ENCODE assay signal across 1 cellular context in the genomic region with DNA sequence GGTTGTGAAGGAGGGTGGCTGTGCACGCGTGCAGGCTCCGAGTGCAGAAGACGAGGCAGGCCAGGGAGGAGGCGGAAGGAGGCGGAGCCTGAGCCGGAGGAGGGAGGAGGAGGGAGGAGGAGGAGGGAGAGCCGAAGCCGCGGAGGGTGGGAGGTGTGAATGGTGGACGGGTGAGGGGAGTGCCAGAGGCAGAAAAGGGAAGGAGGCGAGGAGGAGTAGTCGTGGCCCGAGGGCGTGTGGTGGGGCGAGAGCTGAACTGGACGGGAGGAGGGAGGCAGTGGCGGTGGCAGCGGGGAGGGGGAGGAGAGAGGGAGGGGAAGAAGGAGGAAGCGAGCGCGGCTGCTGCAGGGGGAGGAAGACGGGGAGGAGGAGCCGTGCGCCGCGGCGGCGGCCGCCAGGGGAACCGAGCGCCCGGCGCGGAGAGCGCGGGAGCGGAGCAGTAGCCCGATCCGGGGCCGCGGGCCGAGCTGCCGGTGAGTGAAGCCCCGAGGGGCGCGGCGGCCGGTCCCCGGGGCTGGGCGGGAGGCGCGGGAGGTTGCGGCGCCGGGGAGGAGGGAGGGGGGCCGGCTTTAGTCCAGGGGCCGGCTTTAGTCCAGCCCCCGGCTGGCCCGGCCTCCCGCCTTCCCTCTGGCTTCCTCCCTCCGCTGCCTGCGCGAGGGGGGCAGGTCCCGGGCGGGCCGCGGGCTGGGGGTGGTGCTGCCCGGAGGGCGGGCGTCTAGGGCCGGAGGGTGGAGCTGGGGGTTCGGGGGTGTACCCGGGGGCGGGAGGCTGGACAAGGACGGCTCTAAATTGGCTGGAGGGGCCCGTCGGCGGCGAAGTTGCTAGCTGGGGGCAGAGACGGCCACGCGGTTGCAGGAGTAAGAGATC.
TF ChIP-seq lines count a peak whose summit lies in the region.

Gene TMEM164, plus strand, starts transcription at position 815 of the 867 bp plus-strand sequence. CDS start 661 bp downstream, outside the sequence.

TF ChIP-seq in HEK293, 187 proteins besides CTCF, POLR2A, EP300 and RAD21 (continued from another document and continues in another):
- no peak for TF ChIP-seq ZBTB10 (tag by site-specific recombination; IDR thresholded peaks at IDR 0.05)
- TF ChIP-seq ZXDB (tag by site-specific recombination; IDR thresholded peaks at IDR 0.05) = peak; percentile 50; the same call in 1 of the 2 replicates
- no peak; the same call in 1 of the 2 replicates for TF ChIP-seq GLIS2 (tag by site-specific recombination; IDR thresholded peaks at IDR 0.05)
- no peak for TF ChIP-seq ZNF221 (tag by site-specific recombination; IDR thresholded peaks at IDR 0.05; ENCODE audit: borderline replicate concordance)
- no peak for TF ChIP-seq ZNF132 (tag by site-specific recombination; IDR thresholded peaks at IDR 0.05; ENCODE audit: borderline replicate concordance)
- TF ChIP-seq ZNF510 (tag by site-specific recombination; IDR thresholded peaks at IDR 0.05; ENCODE audit: insufficient replicate concordance) = no peak
- TF ChIP-seq ZNF580 (tag by site-specific recombination; IDR thresholded peaks at IDR 0.05) = no peak
- TF ChIP-seq, protein P1, sequence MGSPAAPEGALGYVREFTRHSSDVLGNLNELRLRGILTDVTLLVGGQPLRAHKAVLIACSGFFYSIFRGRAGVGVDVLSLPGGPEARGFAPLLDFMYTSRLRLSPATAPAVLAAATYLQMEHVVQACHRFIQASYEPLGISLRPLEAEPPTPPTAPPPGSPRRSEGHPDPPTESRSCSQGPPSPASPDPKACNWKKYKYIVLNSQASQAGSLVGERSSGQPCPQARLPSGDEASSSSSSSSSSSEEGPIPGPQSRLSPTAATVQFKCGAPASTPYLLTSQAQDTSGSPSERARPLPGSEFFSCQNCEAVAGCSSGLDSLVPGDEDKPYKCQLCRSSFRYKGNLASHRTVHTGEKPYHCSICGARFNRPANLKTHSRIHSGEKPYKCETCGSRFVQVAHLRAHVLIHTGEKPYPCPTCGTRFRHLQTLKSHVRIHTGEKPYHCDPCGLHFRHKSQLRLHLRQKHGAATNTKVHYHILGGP (tag by site-specific recombination; IDR thresholded peaks at IDR 0.05) = no peak
- TF ChIP-seq ZNF26 (tag by site-specific recombination; IDR thresholded peaks at IDR 0.05) = no peak
- peak; percentile 65; the same call in 1 of the 2 replicates for TF ChIP-seq ZSCAN16 (tag by site-specific recombination; IDR thresholded peaks at IDR 0.05)
- TF ChIP-seq, protein P2, sequence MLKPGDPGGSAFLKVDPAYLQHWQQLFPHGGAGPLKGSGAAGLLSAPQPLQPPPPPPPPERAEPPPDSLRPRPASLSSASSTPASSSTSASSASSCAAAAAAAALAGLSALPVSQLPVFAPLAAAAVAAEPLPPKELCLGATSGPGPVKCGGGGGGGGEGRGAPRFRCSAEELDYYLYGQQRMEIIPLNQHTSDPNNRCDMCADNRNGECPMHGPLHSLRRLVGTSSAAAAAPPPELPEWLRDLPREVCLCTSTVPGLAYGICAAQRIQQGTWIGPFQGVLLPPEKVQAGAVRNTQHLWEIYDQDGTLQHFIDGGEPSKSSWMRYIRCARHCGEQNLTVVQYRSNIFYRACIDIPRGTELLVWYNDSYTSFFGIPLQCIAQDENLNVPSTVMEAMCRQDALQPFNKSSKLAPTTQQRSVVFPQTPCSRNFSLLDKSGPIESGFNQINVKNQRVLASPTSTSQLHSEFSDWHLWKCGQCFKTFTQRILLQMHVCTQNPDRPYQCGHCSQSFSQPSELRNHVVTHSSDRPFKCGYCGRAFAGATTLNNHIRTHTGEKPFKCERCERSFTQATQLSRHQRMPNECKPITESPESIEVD (tag by site-specific recombination; IDR thresholded peaks at IDR 0.05) = no peak
- no peak for TF ChIP-seq ZNF473 (tag by site-specific recombination; IDR thresholded peaks at IDR 0.05)
- no peak; the same call in 1 of the 2 replicates for TF ChIP-seq ZBTB7A (tag by site-specific recombination; IDR thresholded peaks at IDR 0.05; ENCODE audit: low read depth)
- TF ChIP-seq BCL11B (tag by site-specific recombination; IDR thresholded peaks at IDR 0.05; ENCODE audit: low read depth) = 0 out of 2 replicates have a peak, but pooled peaks have one; percentile 54
- TF ChIP-seq GFI1B (tag by site-specific recombination; IDR thresholded peaks at IDR 0.05) = no peak
- no peak for TF ChIP-seq ZNF19 (tag by site-specific recombination; IDR thresholded peaks at IDR 0.05; ENCODE audit: low read depth)
- no peak for TF ChIP-seq ZNF837 (tag by site-specific recombination; IDR thresholded peaks at IDR 0.05)
- TF ChIP-seq ZFP37 (tag by site-specific recombination; IDR thresholded peaks at IDR 0.05) = no peak
- no peak for TF ChIP-seq SCRT1 (tag by site-specific recombination; IDR thresholded peaks at IDR 0.05; ENCODE audit: borderline replicate concordance)
- no peak for TF ChIP-seq ZNF146 (tag by site-specific recombination; IDR thresholded peaks at IDR 0.05)
- no peak for TF ChIP-seq ZNF394 (tag by site-specific recombination; IDR thresholded peaks at IDR 0.05; ENCODE audit: borderline replicate concordance)
- no peak for TF ChIP-seq ZNF211 (tag by site-specific recombination; IDR thresholded peaks at IDR 0.05; ENCODE audit: low read depth)
- no peak for TF ChIP-seq ZNF2 (tag by site-specific recombination; IDR thresholded peaks at IDR 0.05)
- no peak for TF ChIP-seq ZSCAN5A (tag by site-specific recombination; IDR thresholded peaks at IDR 0.05)
- no peak for TF ChIP-seq ZNF354C (tag by site-specific recombination; IDR thresholded peaks at IDR 0.05; ENCODE audit: borderline replicate concordance, low read depth)
- TF ChIP-seq YY1 (tag by site-specific recombination; IDR thresholded peaks at IDR 0.05) = no peak; the same call in 1 of the 2 replicates
- peak; percentile 43; the same call in 1 of the 2 replicates for TF ChIP-seq ZNF76 (tag by site-specific recombination; IDR thresholded peaks at IDR 0.05; ENCODE audit: borderline replicate concordance, low read depth)
- TF ChIP-seq, protein P3, sequence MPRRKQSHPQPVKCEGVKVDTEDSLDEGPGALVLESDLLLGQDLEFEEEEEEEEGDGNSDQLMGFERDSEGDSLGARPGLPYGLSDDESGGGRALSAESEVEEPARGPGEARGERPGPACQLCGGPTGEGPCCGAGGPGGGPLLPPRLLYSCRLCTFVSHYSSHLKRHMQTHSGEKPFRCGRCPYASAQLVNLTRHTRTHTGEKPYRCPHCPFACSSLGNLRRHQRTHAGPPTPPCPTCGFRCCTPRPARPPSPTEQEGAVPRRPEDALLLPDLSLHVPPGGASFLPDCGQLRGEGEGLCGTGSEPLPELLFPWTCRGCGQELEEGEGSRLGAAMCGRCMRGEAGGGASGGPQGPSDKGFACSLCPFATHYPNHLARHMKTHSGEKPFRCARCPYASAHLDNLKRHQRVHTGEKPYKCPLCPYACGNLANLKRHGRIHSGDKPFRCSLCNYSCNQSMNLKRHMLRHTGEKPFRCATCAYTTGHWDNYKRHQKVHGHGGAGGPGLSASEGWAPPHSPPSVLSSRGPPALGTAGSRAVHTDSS (tag by site-specific recombination; IDR thresholded peaks at IDR 0.05) = peak; percentile 71
- TF ChIP-seq ZFP69B (tag by site-specific recombination; IDR thresholded peaks at IDR 0.05) = no peak
- TF ChIP-seq SP3 (tag by site-specific recombination; IDR thresholded peaks at IDR 0.05) = peak; percentile 92
- TF ChIP-seq, protein P4, sequence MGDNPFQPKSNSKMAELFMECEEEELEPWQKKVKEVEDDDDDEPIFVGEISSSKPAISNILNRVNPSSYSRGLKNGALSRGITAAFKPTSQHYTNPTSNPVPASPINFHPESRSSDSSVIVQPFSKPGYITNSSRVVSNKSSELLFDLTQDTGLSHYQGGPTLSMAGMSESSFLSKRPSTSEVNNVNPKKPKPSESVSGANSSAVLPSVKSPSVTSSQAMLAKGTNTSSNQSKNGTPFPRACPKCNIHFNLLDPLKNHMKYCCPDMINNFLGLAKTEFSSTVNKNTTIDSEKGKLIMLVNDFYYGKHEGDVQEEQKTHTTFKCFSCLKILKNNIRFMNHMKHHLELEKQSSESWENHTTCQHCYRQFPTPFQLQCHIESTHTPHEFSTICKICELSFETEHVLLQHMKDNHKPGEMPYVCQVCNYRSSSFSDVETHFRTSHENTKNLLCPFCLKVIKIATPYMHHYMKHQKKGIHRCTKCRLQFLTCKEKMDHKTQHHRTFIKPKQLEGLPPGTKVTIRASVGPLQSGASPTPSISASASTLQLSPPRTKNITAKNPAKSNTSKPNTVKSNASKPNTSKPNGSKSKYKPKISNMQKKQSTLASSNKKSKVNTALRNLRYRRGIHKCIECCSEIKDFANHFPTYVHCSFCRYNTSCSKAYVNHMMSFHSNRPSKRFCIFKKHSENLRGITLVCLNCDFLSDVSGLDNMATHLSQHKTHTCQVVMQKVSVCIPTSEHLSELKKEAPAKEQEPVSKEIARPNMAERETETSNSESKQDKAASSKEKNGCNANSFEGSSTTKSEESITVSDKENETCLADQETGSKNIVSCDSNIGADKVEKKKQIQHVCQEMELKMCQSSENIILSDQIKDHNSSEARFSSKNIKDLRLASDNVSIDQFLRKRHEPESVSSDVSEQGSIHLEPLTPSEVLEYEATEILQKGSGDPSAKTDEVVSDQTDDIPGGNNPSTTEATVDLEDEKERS (tag by site-specific recombination; IDR thresholded peaks at IDR 0.05) = no peak
- peak; percentile 84 for TF ChIP-seq KLF8 (tag by site-specific recombination; IDR thresholded peaks at IDR 0.05)
- TF ChIP-seq KLF1 (tag by site-specific recombination; IDR thresholded peaks at IDR 0.05) = 0 out of 2 replicates have a peak, but pooled peaks have one; percentile 28
- TF ChIP-seq ZSCAN23 (tag by site-specific recombination; IDR thresholded peaks at IDR 0.05) = peak; percentile 48; the same call in 1 of the 2 replicates
- no peak for TF ChIP-seq ZNF114 (tag by site-specific recombination; IDR thresholded peaks at IDR 0.05)
- TF ChIP-seq ZNF239 (tag by site-specific recombination; IDR thresholded peaks at IDR 0.05) = 0 out of 2 replicates have a peak, but pooled peaks have one; percentile 30
- no peak for TF ChIP-seq ZNF514 (tag by site-specific recombination; IDR thresholded peaks at IDR 0.05)
- TF ChIP-seq ZNF341 (tag by site-specific recombination; IDR thresholded peaks at IDR 0.05; ENCODE audit: low read depth) = peak; percentile 88
- TF ChIP-seq TCF7L2 (IDR thresholded peaks at IDR 0.05; ENCODE audit: borderline replicate concordance, low read depth, low read length) = no peak
- peak; percentile 68; the same call in 1 of the 2 replicates for TF ChIP-seq KLF10 (tag by site-specific recombination; IDR thresholded peaks at IDR 0.05)
- peak; percentile 65 for TF ChIP-seq KLF9 (tag by site-specific recombination; IDR thresholded peaks at IDR 0.05; ENCODE audit: low read depth)
- TF ChIP-seq ZNF157 (tag by site-specific recombination; IDR thresholded peaks at IDR 0.05) = no peak
- TF ChIP-seq ZNF843 (tag by site-specific recombination; IDR thresholded peaks at IDR 0.05) = no peak; the same call in 1 of the 2 replicates
- no peak for TF ChIP-seq ZNF600 (tag by site-specific recombination; IDR thresholded peaks at IDR 0.05)
- TF ChIP-seq, protein P5, sequence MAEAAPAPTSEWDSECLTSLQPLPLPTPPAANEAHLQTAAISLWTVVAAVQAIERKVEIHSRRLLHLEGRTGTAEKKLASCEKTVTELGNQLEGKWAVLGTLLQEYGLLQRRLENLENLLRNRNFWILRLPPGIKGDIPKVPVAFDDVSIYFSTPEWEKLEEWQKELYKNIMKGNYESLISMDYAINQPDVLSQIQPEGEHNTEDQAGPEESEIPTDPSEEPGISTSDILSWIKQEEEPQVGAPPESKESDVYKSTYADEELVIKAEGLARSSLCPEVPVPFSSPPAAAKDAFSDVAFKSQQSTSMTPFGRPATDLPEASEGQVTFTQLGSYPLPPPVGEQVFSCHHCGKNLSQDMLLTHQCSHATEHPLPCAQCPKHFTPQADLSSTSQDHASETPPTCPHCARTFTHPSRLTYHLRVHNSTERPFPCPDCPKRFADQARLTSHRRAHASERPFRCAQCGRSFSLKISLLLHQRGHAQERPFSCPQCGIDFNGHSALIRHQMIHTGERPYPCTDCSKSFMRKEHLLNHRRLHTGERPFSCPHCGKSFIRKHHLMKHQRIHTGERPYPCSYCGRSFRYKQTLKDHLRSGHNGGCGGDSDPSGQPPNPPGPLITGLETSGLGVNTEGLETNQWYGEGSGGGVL (tag by site-specific recombination; IDR thresholded peaks at IDR 0.05) = peak; percentile 98
- TF ChIP-seq OVOL3 (tag by site-specific recombination; IDR thresholded peaks at IDR 0.05) = no peak
